1 cellular context compared by ENCODE assay signal in the genomic region with DNA sequence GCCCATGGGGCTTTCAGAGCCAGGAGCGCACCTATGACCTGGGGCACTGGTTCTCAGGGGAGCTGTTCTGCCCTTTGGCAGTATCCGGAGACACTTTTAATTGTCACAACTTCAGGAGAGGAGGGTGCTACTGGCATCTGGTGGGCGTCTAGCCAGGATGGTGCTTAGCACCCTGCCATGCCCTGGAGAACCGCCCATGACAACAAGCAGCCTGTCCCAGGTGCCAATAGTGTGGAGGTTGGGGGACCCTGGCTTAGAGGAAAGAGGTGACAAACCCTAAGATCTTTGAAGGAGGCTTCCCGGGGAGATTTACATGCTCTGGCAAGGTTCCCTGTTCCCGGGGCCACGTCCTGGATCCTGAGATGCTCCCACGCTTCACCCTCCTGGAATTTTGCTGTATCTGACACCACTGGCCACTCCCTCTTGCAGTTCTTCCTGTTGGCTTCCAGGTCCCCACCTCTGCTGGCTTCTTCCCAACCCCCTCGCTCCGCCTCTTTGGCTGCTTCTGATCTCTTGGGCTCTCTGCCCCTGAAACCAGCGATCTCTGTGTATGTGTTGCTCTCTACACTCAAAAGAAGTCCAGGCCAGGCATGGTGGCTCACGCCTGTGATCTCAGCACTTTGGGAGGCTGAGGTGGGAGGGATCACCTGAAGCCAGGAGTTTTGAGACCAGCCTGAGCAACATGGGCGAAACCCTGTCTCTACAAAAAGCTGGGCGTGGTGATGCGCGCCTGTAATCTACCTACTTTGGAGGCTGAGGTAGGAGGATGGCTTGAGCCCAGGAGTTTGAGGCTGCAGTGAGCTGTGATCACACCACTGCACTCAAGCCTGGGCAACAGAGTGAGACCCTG.
A peak's percentile ranks its signal among the peaks of the same experiment; 100 is the strongest.
TF ChIP-seq lines count a peak whose summit lies in the region.

No MANE protein-coding gene starts in this region.

TF ChIP-seq in K562, 482 proteins besides CTCF, POLR2A, EP300 and RAD21 (continues in another document):
- TF ChIP-seq, protein P1, sequence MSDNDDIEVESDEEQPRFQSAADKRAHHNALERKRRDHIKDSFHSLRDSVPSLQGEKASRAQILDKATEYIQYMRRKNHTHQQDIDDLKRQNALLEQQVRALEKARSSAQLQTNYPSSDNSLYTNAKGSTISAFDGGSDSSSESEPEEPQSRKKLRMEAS (CRISPR knock-in tag; IDR thresholded peaks at IDR 0.05), result no peak
- TF ChIP-seq, protein P2, sequence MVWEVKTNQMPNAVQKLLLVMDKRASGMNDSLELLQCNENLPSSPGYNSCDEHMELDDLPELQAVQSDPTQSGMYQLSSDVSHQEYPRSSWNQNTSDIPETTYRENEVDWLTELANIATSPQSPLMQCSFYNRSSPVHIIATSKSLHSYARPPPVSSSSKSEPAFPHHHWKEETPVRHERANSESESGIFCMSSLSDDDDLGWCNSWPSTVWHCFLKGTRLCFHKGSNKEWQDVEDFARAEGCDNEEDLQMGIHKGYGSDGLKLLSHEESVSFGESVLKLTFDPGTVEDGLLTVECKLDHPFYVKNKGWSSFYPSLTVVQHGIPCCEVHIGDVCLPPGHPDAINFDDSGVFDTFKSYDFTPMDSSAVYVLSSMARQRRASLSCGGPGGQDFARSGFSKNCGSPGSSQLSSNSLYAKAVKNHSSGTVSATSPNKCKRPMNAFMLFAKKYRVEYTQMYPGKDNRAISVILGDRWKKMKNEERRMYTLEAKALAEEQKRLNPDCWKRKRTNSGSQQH (CRISPR knock-in tag; IDR thresholded peaks at IDR 0.05), result no peak
- TF ChIP-seq MAFF (IDR thresholded peaks at IDR 0.05; ENCODE audit: low read length) (no peak), U2AF1 (optimal IDR thresholded peaks at IDR 0.05; ENCODE audit: low read depth, low read length) (no peak), CTBP1 (IDR thresholded peaks at IDR 0.05; ENCODE audit: borderline replicate concordance) (peak; percentile 29; the same call in 1 of the 2 replicates), SNIP1 (IDR thresholded peaks at IDR 0.05; ENCODE audit: low read depth) (no peak), ZNF707 (CRISPR knock-in tag; conservative IDR thresholded peaks at IDR 0.05) (no peak), ZFP36 (IDR thresholded peaks at IDR 0.05; ENCODE audit: low read depth, low read length, partially characterized antibody) (no peak), RHOXF2B (CRISPR knock-in tag; conservative IDR thresholded peaks at IDR 0.05) (no peak), ZNF121 (CRISPR knock-in tag; conservative IDR thresholded peaks at IDR 0.05) (peak; percentile 29; the same call in 1 of the 2 replicates), TGIF2 (CRISPR knock-in tag; IDR thresholded peaks at IDR 0.05) (no peak), NFIC (IDR thresholded peaks at IDR 0.05) (peak; percentile 84), KDM1A (IDR thresholded peaks at IDR 0.05) (0 out of 4 replicates have a peak, but pooled peaks of 1 of the 2 experiments have one; percentile 19), EGR1 (conservative IDR thresholded peaks at IDR 0.05) (no peak), SAP30 (IDR thresholded peaks at IDR 0.05; ENCODE audit: borderline replicate concordance, insufficient read depth, low read depth, low read length, poor library complexity, severe bottlenecking) (no peak), ZBTB1 (CRISPR knock-in tag; IDR thresholded peaks at IDR 0.05; ENCODE audit: borderline replicate concordance, low read depth) (no peak), EP400 (IDR thresholded peaks at IDR 0.05) (peak; percentile 26; the same call in 1 of the 2 replicates), XRCC5 (IDR thresholded peaks at IDR 0.05; ENCODE audit: low read depth, low read length) (no peak), BHLHE40 (IDR thresholded peaks at IDR 0.05; ENCODE audit: low read length) (peak; percentile 26; the same call in 1 of the 2 replicates)
- TF ChIP-seq, protein P3, sequence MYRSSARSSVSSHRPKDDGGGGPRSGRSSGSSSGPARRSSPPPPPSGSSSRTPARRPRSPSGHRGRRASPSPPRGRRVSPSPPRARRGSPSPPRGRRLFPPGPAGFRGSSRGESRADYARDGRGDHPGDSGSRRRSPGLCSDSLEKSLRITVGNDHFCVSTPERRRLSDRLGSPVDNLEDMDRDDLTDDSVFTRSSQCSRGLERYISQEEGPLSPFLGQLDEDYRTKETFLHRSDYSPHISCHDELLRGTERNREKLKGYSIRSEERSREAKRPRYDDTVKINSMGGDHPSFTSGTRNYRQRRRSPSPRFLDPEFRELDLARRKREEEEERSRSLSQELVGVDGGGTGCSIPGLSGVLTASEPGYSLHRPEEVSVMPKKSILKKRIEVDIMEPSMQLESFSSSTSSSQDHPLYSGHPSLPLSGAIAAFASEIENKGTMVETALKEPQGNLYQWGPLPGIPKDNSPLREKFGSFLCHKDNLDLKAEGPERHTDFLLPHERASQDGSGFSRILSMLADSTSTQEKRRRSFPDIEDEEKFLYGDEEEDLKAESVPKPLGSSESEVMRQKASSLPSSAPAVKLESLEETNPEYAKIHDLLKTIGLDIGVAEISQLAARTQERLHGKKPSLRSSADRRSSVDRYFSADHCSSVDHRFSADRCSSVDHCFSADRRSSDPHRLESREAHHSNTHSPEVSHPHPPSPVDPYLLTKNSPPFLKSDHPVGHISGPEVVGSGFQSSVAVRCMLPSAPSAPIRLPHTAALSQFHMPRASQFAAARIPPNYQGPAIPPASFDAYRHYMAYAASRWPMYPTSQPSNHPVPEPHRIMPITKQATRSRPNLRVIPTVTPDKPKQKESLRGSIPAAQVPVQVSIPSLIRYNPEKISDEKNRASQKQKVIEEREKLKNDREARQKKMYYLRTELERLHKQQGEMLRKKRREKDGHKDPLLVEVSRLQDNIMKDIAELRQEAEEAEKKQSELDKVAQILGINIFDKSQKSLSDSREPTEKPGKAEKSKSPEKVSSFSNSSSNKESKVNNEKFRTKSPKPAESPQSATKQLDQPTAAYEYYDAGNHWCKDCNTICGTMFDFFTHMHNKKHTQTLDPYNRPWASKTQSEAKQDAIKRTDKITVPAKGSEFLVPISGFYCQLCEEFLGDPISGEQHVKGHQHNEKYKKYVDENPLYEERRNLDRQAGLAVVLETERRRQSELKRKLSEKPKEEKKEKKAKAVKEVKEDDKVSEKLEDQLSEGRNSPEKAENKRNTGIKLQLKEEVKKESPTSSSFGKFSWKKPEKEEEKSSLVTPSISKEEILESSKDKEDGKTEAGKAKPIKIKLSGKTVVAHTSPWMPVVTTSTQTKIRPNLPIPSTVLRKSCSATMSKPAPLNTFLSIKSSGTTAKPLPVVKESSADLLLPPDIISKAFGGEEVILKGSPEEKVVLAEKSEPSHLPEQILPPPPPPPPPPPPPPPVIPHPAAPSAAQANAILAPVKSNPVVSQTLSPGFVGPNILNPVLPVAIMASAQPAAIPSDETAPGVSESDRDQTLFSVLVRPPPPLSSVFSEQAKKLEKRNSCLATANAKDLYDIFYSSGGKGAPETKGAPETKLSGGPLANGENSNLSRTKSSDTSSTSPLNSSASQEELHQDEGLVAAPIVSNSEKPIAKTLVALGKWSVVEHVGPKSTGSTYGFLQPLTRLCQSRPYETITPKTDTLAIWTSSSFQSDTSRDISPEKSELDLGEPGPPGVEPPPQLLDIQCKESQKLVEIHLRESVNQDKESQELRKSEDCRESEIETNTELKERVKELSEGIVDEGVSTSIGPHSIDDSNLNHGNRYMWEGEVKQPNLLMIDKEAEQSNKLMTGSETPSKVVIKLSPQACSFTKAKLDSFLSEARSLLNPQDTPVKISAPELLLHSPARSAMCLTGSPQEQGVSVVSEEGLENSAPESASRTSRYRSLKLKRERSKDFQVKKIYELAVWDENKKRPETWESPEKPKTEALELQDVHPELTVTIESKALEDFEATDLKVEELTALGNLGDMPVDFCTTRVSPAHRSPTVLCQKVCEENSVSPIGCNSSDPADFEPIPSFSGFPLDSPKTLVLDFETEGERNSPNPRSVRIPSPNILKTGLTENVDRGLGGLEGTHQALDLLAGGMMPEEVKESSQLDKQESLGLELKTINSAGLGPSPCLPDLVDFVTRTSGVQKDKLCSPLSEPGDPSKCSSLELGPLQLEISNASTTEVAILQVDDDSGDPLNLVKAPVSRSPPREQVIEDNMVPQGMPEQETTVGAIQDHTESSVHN (IDR thresholded peaks at IDR 0.05; ENCODE audit: borderline replicate concordance in 1 of 2, low read depth in 1 of 2), result no peak
- TF ChIP-seq, protein P4, sequence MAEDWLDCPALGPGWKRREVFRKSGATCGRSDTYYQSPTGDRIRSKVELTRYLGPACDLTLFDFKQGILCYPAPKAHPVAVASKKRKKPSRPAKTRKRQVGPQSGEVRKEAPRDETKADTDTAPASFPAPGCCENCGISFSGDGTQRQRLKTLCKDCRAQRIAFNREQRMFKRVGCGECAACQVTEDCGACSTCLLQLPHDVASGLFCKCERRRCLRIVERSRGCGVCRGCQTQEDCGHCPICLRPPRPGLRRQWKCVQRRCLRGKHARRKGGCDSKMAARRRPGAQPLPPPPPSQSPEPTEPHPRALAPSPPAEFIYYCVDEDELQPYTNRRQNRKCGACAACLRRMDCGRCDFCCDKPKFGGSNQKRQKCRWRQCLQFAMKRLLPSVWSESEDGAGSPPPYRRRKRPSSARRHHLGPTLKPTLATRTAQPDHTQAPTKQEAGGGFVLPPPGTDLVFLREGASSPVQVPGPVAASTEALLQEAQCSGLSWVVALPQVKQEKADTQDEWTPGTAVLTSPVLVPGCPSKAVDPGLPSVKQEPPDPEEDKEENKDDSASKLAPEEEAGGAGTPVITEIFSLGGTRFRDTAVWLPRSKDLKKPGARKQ (CRISPR knock-in tag; IDR thresholded peaks at IDR 0.05), result 0 out of 2 replicates have a peak, but pooled peaks have one; percentile 51
- TF ChIP-seq, protein P5, sequence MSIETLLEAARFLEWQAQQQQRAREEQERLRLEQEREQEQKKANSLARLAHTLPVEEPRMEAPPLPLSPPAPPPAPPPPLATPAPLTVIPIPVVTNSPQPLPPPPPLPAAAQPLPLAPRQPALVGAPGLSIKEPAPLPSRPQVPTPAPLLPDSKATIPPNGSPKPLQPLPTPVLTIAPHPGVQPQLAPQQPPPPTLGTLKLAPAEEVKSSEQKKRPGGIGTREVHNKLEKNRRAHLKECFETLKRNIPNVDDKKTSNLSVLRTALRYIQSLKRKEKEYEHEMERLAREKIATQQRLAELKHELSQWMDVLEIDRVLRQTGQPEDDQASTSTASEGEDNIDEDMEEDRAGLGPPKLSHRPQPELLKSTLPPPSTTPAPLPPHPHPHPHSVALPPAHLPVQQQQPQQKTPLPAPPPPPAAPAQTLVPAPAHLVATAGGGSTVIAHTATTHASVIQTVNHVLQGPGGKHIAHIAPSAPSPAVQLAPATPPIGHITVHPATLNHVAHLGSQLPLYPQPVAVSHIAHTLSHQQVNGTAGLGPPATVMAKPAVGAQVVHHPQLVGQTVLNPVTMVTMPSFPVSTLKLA (conservative IDR thresholded peaks at IDR 0.05), result 0 out of 4 replicates have a peak, but pooled peaks of 1 of the 2 experiments have one; percentile 14
- TF ChIP-seq, protein P6, sequence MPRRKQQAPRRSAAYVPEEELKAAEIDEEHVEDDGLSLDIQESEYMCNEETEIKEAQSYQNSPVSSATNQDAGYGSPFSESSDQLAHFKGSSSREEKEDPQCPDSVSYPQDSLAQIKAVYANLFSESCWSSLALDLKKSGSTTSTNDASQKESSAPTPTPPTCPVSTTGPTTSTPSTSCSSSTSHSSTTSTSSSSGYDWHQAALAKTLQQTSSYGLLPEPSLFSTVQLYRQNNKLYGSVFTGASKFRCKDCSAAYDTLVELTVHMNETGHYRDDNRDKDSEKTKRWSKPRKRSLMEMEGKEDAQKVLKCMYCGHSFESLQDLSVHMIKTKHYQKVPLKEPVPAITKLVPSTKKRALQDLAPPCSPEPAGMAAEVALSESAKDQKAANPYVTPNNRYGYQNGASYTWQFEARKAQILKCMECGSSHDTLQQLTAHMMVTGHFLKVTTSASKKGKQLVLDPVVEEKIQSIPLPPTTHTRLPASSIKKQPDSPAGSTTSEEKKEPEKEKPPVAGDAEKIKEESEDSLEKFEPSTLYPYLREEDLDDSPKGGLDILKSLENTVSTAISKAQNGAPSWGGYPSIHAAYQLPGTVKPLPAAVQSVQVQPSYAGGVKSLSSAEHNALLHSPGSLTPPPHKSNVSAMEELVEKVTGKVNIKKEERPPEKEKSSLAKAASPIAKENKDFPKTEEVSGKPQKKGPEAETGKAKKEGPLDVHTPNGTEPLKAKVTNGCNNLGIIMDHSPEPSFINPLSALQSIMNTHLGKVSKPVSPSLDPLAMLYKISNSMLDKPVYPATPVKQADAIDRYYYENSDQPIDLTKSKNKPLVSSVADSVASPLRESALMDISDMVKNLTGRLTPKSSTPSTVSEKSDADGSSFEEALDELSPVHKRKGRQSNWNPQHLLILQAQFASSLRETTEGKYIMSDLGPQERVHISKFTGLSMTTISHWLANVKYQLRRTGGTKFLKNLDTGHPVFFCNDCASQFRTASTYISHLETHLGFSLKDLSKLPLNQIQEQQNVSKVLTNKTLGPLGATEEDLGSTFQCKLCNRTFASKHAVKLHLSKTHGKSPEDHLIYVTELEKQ (CRISPR knock-in tag; IDR thresholded peaks at IDR 0.05), result no peak
- TF ChIP-seq, protein P7, sequence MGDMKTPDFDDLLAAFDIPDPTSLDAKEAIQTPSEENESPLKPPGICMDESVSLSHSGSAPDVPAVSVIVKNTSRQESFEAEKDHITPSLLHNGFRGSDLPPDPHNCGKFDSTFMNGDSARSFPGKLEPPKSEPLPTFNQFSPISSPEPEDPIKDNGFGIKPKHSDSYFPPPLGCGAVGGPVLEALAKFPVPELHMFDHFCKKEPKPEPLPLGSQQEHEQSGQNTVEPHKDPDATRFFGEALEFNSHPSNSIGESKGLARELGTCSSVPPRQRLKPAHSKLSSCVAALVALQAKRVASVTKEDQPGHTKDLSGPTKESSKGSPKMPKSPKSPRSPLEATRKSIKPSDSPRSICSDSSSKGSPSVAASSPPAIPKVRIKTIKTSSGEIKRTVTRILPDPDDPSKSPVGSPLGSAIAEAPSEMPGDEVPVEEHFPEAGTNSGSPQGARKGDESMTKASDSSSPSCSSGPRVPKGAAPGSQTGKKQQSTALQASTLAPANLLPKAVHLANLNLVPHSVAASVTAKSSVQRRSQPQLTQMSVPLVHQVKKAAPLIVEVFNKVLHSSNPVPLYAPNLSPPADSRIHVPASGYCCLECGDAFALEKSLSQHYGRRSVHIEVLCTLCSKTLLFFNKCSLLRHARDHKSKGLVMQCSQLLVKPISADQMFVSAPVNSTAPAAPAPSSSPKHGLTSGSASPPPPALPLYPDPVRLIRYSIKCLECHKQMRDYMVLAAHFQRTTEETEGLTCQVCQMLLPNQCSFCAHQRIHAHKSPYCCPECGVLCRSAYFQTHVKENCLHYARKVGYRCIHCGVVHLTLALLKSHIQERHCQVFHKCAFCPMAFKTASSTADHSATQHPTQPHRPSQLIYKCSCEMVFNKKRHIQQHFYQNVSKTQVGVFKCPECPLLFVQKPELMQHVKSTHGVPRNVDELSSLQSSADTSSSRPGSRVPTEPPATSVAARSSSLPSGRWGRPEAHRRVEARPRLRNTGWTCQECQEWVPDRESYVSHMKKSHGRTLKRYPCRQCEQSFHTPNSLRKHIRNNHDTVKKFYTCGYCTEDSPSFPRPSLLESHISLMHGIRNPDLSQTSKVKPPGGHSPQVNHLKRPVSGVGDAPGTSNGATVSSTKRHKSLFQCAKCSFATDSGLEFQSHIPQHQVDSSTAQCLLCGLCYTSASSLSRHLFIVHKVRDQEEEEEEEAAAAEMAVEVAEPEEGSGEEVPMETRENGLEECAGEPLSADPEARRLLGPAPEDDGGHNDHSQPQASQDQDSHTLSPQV (IDR thresholded peaks at IDR 0.05), result 0 out of 2 replicates have a peak, but pooled peaks have one; percentile 54
- TF ChIP-seq, protein P8, sequence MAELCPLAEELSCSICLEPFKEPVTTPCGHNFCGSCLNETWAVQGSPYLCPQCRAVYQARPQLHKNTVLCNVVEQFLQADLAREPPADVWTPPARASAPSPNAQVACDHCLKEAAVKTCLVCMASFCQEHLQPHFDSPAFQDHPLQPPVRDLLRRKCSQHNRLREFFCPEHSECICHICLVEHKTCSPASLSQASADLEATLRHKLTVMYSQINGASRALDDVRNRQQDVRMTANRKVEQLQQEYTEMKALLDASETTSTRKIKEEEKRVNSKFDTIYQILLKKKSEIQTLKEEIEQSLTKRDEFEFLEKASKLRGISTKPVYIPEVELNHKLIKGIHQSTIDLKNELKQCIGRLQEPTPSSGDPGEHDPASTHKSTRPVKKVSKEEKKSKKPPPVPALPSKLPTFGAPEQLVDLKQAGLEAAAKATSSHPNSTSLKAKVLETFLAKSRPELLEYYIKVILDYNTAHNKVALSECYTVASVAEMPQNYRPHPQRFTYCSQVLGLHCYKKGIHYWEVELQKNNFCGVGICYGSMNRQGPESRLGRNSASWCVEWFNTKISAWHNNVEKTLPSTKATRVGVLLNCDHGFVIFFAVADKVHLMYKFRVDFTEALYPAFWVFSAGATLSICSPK (IDR thresholded peaks at IDR 0.05; ENCODE audit: borderline replicate concordance), result no peak
